ENCODE assay signal across 23 cellular contexts in the genomic region with DNA sequence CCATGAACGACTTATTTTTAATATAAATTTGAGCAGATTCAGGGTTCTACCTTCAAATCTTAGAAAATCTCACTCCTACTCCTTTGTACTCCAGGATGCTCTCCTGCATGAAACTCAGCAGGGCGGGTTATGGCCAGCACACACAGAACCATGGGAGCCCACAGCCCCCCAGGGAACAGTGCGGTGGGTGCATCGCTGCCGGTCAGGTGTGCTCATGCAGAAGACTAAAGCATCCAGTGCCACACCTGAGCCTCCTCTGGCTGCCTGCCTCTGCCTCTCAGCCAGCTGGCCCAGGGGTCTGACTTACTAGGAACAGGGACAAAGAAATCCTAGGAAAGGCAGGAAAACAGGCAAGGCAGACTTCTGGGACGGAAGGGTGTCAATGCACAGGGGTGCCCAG. TPM values are rescaled to one million over a fixed set of nuclear protein-coding genes. Genes with fewer than 3 reads are reported as not detected.
DNase-seq lines count a peak whose midpoint lies in the region; ATAC-seq and TF ChIP-seq lines count a peak whose summit lies in the region.
"Had no signal": no experiment of that assay in that cellular context is flagged by ENCODE, and none has a peak within 500 bp of the region (broad histone marks: within the 10 kb centered on the region; RNA-seq: fewer than 3 reads in every experiment).

No MANE protein-coding gene starts in this region.

- H3K4me3 Mint-ChIP-seq in activated T-helper 1 cell treated with anti-CD3 and anti-CD28 coated beads, Interleukin-12 subunit alpha, Interleukin-12 subunit beta, Interleukin-2, Interleukin-4 antibody, amounts not matched to agents 30 ng/mL and 10 ng/mL and 1 ng/mL, durations not matched to agents 14 hours and 24 hours and 36 hours: no peak overlapping the region
- H3K4me3 Mint-ChIP-seq: activated CD8-positive, alpha-beta memory T cell treated with anti-CD3 and anti-CD28 coated beads, Interleukin-2, amount 10 ng/mL, durations not matched to agents 7 days and 5 days; stimulated activated naive CD8-positive, alpha-beta T cell treated with anti-CD3 and anti-CD28 coated beads, Interleukin-15, Interleukin-2, amounts not matched to agents 100 ng/mL and 50 ng/mL, for 24 hours had no signal

- intact Hi-C loops in activated T-helper 1 cell treated with anti-CD3 and anti-CD28 coated beads, Interleukin-12 subunit alpha, Interleukin-12 subunit beta, Interleukin-2, Interleukin-4 antibody, amounts not matched to agents 30 ng/mL and 10 ng/mL and 1 ng/mL, durations not matched to agents 14 hours and 24 hours and 36 hours (cut with micrococcal nuclease): no loop called here
- intact Hi-C loops in mucosa of descending colon (cut with DNase I, micrococcal nuclease) (no loop called here), transverse colon (cut with DNase I; ENCODE audit: low total_unique reads) (no loop called here)

- peak overlapping the region; percentile 12 for H3K27ac Mint-ChIP-seq in activated T-helper 1 cell treated with anti-CD3 and anti-CD28 coated beads, Interleukin-12 subunit alpha, Interleukin-12 subunit beta, Interleukin-2, Interleukin-4 antibody, amounts not matched to agents 30 ng/mL and 10 ng/mL and 1 ng/mL, durations not matched to agents 14 hours and 24 hours and 36 hours
- H3K27ac Mint-ChIP-seq: activated CD8-positive, alpha-beta memory T cell treated with anti-CD3 and anti-CD28 coated beads, Interleukin-2, amount 10 ng/mL, durations not matched to agents 7 days and 5 days; stimulated activated naive CD8-positive, alpha-beta T cell treated with anti-CD3 and anti-CD28 coated beads, Interleukin-15, Interleukin-2, amounts not matched to agents 100 ng/mL and 50 ng/mL, for 24 hours had no signal

- H3K36me3 Mint-ChIP-seq in activated T-helper 1 cell treated with anti-CD3 and anti-CD28 coated beads, Interleukin-12 subunit alpha, Interleukin-12 subunit beta, Interleukin-2, Interleukin-4 antibody, amounts not matched to agents 30 ng/mL and 10 ng/mL and 1 ng/mL, durations not matched to agents 14 hours and 24 hours and 36 hours (ENCODE audit: low read depth): peaks cover 61% of the 10 kb centered on the region

- in situ Hi-C loops in transverse colon (cut with MboI; ENCODE audit: low pct_ligation_motif_present in 1 of 4, low pct_unique_long_range_greater_than_20kb in 1 of 4, low sequenced_read_pairs in 3 of 4): no loop called here

- H3K36me3 ChIP-seq in mucosa of descending colon (ENCODE audit: low read depth): peaks cover 19% of the 10 kb centered on the region
- H3K36me3 ChIP-seq in transverse colon: peaks cover 0 to 56% (median 20%) of the 10 kb centered on the region in 4 donors
- H3K36me3 ChIP-seq in gastroesophageal sphincter: peaks cover 11 to 72% of the 10 kb centered on the region in 2 donors
- H3K36me3 ChIP-seq: uterus had no signal

- H3K27me3 ChIP-seq in transverse colon: no peaks in the 10 kb centered on the region
- no peaks in the 10 kb centered on the region for H3K27me3 ChIP-seq in gastroesophageal sphincter
- H3K27me3 ChIP-seq: pancreas, uterus had no signal

- peak overlapping the region; percentile 46 to 72 (median 60) for H3K27ac ChIP-seq in transverse colon
- H3K27ac ChIP-seq in gastroesophageal sphincter: no peak overlapping the region
- H3K27ac ChIP-seq: uterus had no signal

- peaks cover 45% of the 10 kb centered on the region for H3K4me1 Mint-ChIP-seq in activated T-helper 1 cell treated with anti-CD3 and anti-CD28 coated beads, Interleukin-12 subunit alpha, Interleukin-12 subunit beta, Interleukin-2, Interleukin-4 antibody, amounts not matched to agents 30 ng/mL and 10 ng/mL and 1 ng/mL, durations not matched to agents 14 hours and 24 hours and 36 hours (ENCODE audit: low read depth)

- no peaks in the 10 kb centered on the region for H3K27me3 Mint-ChIP-seq in activated T-helper 1 cell treated with anti-CD3 and anti-CD28 coated beads, Interleukin-12 subunit alpha, Interleukin-12 subunit beta, Interleukin-2, Interleukin-4 antibody, amounts not matched to agents 30 ng/mL and 10 ng/mL and 1 ng/mL, durations not matched to agents 14 hours and 24 hours and 36 hours (ENCODE audit: insufficient read depth)
- H3K27me3 Mint-ChIP-seq: activated CD8-positive, alpha-beta memory T cell treated with anti-CD3 and anti-CD28 coated beads, Interleukin-2, amount 10 ng/mL, durations not matched to agents 7 days and 5 days; stimulated activated naive CD8-positive, alpha-beta T cell treated with anti-CD3 and anti-CD28 coated beads, Interleukin-15, Interleukin-2, amounts not matched to agents 100 ng/mL and 50 ng/mL, for 24 hours had no signal

- H3K4me3 ChIP-seq in mucosa of descending colon: no peak overlapping the region
- H3K4me3 ChIP-seq in transverse colon: no peak overlapping the region
- no peak overlapping the region for H3K4me3 ChIP-seq in gastroesophageal sphincter
- H3K4me3 ChIP-seq: K562, pancreas, uterus had no signal

- no peak for TF ChIP-seq EP300 in transverse colon (IDR thresholded peaks at IDR 0.05; ENCODE audit: low read depth)
- TF ChIP-seq EP300 in gastroesophageal sphincter (IDR thresholded peaks at IDR 0.05): no peak

- 76 to 100% methylated on average over 1 to 6 of the region's 6 CpGs for WGBS in transverse colon (ENCODE audit: low coverage in 1 of 2), 2 donors
- 72 to 87% methylated on average over 2 to 5 of the region's 6 CpGs for WGBS in gastroesophageal sphincter (ENCODE audit: low coverage in 1 of 2), 2 donors

- H3K4me1 ChIP-seq in mucosa of descending colon (ENCODE audit: low read depth) (peaks cover 27% of the 10 kb centered on the region), transverse colon (peaks cover 0 to 45% (median 13%) of the 10 kb centered on the region in 4 donors), gastroesophageal sphincter (peaks cover 0 to 23% (median 0%) of the 10 kb centered on the region in 3 donors)
- H3K4me1 ChIP-seq: uterus had no signal

- ATAC-seq in mucosa of descending colon (peak; percentile 3), gastroesophageal sphincter (no peak), HG02642 (IDR thresholded peaks at IDR 0.05; ENCODE audit: poor library complexity, unreplicated experiment) (no peak)
- ATAC-seq: activated CD8-positive, alpha-beta memory T cell treated with anti-CD3 and anti-CD28 coated beads, Interleukin-2, amount 10 ng/mL, durations not matched to agents 7 days and 5 days; K562 had no signal

- no peaks in the 10 kb centered on the region for H3K9me3 ChIP-seq in mucosa of descending colon
- H3K9me3 ChIP-seq in transverse colon: no peaks in the 10 kb centered on the region
- H3K9me3 ChIP-seq in gastroesophageal sphincter: no peaks in the 10 kb centered on the region
- H3K9me3 ChIP-seq: pancreas, uterus had no signal

- TF ChIP-seq CTCF in mucosa of descending colon (IDR thresholded peaks at IDR 0.05) (no peak), transverse colon (IDR thresholded peaks at IDR 0.05) (no peak), gastroesophageal sphincter (IDR thresholded peaks at IDR 0.05) (no peak)

- TF ChIP-seq POLR2A in transverse colon (IDR thresholded peaks at IDR 0.05) (no peak), gastroesophageal sphincter (IDR thresholded peaks at IDR 0.05) (no peak)

- no peaks in the 10 kb centered on the region for H3K9me3 Mint-ChIP-seq in activated T-helper 1 cell treated with anti-CD3 and anti-CD28 coated beads, Interleukin-12 subunit alpha, Interleukin-12 subunit beta, Interleukin-2, Interleukin-4 antibody, amounts not matched to agents 30 ng/mL and 10 ng/mL and 1 ng/mL, durations not matched to agents 14 hours and 24 hours and 36 hours
- H3K9me3 Mint-ChIP-seq: stimulated activated naive CD8-positive, alpha-beta T cell treated with anti-CD3 and anti-CD28 coated beads, Interleukin-15, Interleukin-2, amounts not matched to agents 100 ng/mL and 50 ng/mL, for 24 hours had no signal

- DNase-seq in activated CD8-positive, alpha-beta memory T cell treated with anti-CD3 and anti-CD28 coated beads for 24 hours: peak; percentile 43
- DNase-seq in activated CD8-positive, alpha-beta memory T cell treated with anti-CD3 and anti-CD28 coated beads, Interleukin-2, amount 50 U/mL, for 4 hours: no peak
- DNase-seq in activated T-helper 1 cell treated with anti-CD3 and anti-CD28 coated beads, Interleukin-12 subunit alpha, Interleukin-12 subunit beta, Interleukin-2, Interleukin-4 antibody, amounts not matched to agents 30 ng/mL and 10 ng/mL and 1 ng/mL, durations not matched to agents 14 hours and 24 hours and 36 hours (ENCODE audit: low spot score): no peak
- no peak for DNase-seq in mucosa of descending colon
- peak; percentile 8 for DNase-seq in transverse colon
- no peak for DNase-seq in HT-29 (ENCODE audit: low spot score)
- DNase-seq: activated CD4-positive, CD25-positive, alpha-beta regulatory T cell; activated CD8-positive, alpha-beta memory T cell treated with anti-CD3 and anti-CD28 coated beads, Interleukin-2, amount 10 ng/mL, durations not matched to agents 7 days and 5 days; activated gamma-delta T cell; amniotic stem cell; caudate nucleus; DMS 273 treated with DMSO at 0.1 percent for 48 hours; GDM1; NCI-H146; NCI-H748 treated with DMSO at 0.1 percent for 48 hours; stimulated activated CD4-positive, alpha-beta T cell treated with anti-CD3 and anti-CD28 coated beads, Interleukin-1b, Interleukin-23, amount 100 ng/mL, for 48 hours; T-helper 9 cell; uterus had no signal

RNA-seq across cellular contexts. Expression of gene EZR, which starts 31.8 kb away (rescaled TPM):
- total RNA-seq in activated T-helper 1 cell treated with anti-CD3 and anti-CD28 coated beads, Interleukin-12 subunit alpha, Interleukin-12 subunit beta, Interleukin-2, Interleukin-4 antibody, amounts not matched to agents 30 ng/mL and 10 ng/mL and 1 ng/mL, durations not matched to agents 14 hours and 24 hours and 36 hours: 205 and 206 TPM in 2 replicates
- total RNA-seq in mucosa of descending colon: 100 to 1,000 TPM; 220 to 421 (median 334) TPM
- total RNA-seq in transverse colon: 100 to 1,000 TPM; 149 to 430 (median 319) TPM
- total RNA-seq in gastroesophageal sphincter: 100 to 1,000 TPM in 3 of 4 donors, 10 to 100 TPM in 1; 88.0 to 190 (median 177) TPM
- total RNA-seq in HT-29 (2014; rRNA removed; shearing (Covaris generic)): 277 and 282 TPM in 2 replicates

Comparison
In these comparisons a context has a peak if more than half of its experiments do, and no peak if none do; other contexts are left out.
1. DNase-seq: peak in activated CD8-positive, alpha-beta memory T cell treated with anti-CD3 and anti-CD28 coated beads for 24 hours (single experiment) and transverse colon (single experiment); none in activated CD8-positive, alpha-beta memory T cell treated with anti-CD3 and anti-CD28 coated beads, Interleukin-2, amount 50 U/mL, for 4 hours (single experiment), activated T-helper 1 cell treated with anti-CD3 and anti-CD28 coated beads, Interleukin-12 subunit alpha, Interleukin-12 subunit beta, Interleukin-2, Interleukin-4 antibody, amounts not matched to agents 30 ng/mL and 10 ng/mL and 1 ng/mL, durations not matched to agents 14 hours and 24 hours and 36 hours (single experiment), mucosa of descending colon (0 of 3) and HT-29 (single experiment).
2. H3K27ac ChIP-seq: peak in transverse colon (4 of 4); none in gastroesophageal sphincter (0 of 4).